Comparison of ENCODE assay signal across 8 cellular contexts in genomic region chr2:33291278-33292013, GRCh38.
DNase-seq lines count a peak whose midpoint lies in the region; ATAC-seq and TF ChIP-seq lines count a peak whose summit lies in the region.

No MANE protein-coding gene starts in this region.

- H3K9me3 Mint-ChIP-seq in activated CD4-positive, alpha-beta T cell treated with anti-CD3 and anti-CD28 coated beads, Interleukin-2, amount 10 ng/mL, durations not matched to agents 24 days and 14 days: no peaks in the 10 kb centered on the region

- H3K9me3 ChIP-seq in OCI-LY3 (ENCODE audit: insufficient read depth, low read length): no peaks in the 10 kb centered on the region
- H3K9me3 ChIP-seq in prostate gland: no peaks in the 10 kb centered on the region

- H3K79me2 ChIP-seq in OCI-LY3 (ENCODE audit: low read length): no peaks in the 10 kb centered on the region

- no peak overlapping the region for H3K9ac ChIP-seq in OCI-LY3 (ENCODE audit: low read length)

- TF ChIP-seq CTCF in OCI-LY3 (IDR thresholded peaks at IDR 0.05; ENCODE audit: low read depth, low read length) (no peak), fibroblast of the aortic adventitia (IDR thresholded peaks at IDR 0.05; ENCODE audit: insufficient read depth, low read length) (no peak), prostate gland (IDR thresholded peaks at IDR 0.05) (no peak), omental fat pad (IDR thresholded peaks at IDR 0.05) (no peak)

- peak; percentile 65 for DNase-seq in EL
- peak; percentile 92 for DNase-seq in fibroblast of the aortic adventitia (ENCODE audit: low read depth)
- peak; percentile 11 for DNase-seq in prostate gland (ENCODE audit: low spot score)
- DNase-seq in HUDEP-2 (lab: John Stamatoyannopoulos, UW; ENCODE audit: unreplicated experiment in 76 of 76): no peak
- no peak for DNase-seq in activated CD4-positive, alpha-beta T cell treated with anti-CD3 and anti-CD28 coated beads, Interleukin-2, amount 10 ng/mL, durations not matched to agents 24 days and 14 days
- no peak for DNase-seq in omental fat pad (ENCODE audit: low spot score)
- DNase-seq in activated CD8-positive, alpha-beta memory T cell treated with anti-CD3 and anti-CD28 coated beads, Interleukin-2, amount 50 U/mL, for 48 hours: no peak

- no peaks in the 10 kb centered on the region for H3K4me1 Mint-ChIP-seq in activated CD4-positive, alpha-beta T cell treated with anti-CD3 and anti-CD28 coated beads, Interleukin-2, amount 10 ng/mL, durations not matched to agents 24 days and 14 days

- intact Hi-C loops in prostate gland (cut with DNase I): no loop called here
- intact Hi-C loops in activated CD4-positive, alpha-beta T cell treated with anti-CD3 and anti-CD28 coated beads, Interleukin-2, amount 10 ng/mL, durations not matched to agents 24 days and 14 days (cut with micrococcal nuclease): no loop called here

- H3K27ac ChIP-seq in OCI-LY3 (ENCODE audit: low read length): no peak overlapping the region
- H3K27ac ChIP-seq in prostate gland: peak overlapping the region in 1 of 2 donors; percentile 42

- H3K27me3 ChIP-seq in OCI-LY3 (ENCODE audit: low read depth, low read length) (no peaks in the 10 kb centered on the region), prostate gland (replicated peaks; ENCODE audit: insufficient read depth) (no peaks in the 10 kb centered on the region)

- H3K27ac Mint-ChIP-seq in activated CD4-positive, alpha-beta T cell treated with anti-CD3 and anti-CD28 coated beads, Interleukin-2, amount 10 ng/mL, durations not matched to agents 24 days and 14 days: no peak overlapping the region

- peak overlapping the region; percentile 64 for H3K4me2 ChIP-seq in OCI-LY3 (ENCODE audit: low read length)

- no peak for TF ChIP-seq POLR2A in prostate gland (IDR thresholded peaks at IDR 0.05)

- no peak overlapping the region for H3K4me3 Mint-ChIP-seq in activated CD4-positive, alpha-beta T cell treated with anti-CD3 and anti-CD28 coated beads, Interleukin-2, amount 10 ng/mL, durations not matched to agents 24 days and 14 days

- H3K36me3 ChIP-seq in OCI-LY3 (replicated peaks; ENCODE audit: low read depth, low read length) (no peaks in the 10 kb centered on the region), prostate gland (no peaks in the 10 kb centered on the region)

- peak overlapping the region; percentile 41 for H3K4me3 ChIP-seq in OCI-LY3 (ENCODE audit: low read length)
- peak overlapping the region; percentile 50 for H3K4me3 ChIP-seq in fibroblast of the aortic adventitia (ENCODE audit: low read depth, low read length)
- no peak overlapping the region for H3K4me3 ChIP-seq in prostate gland

- peaks cover 13% of the 10 kb centered on the region for H3K27me3 Mint-ChIP-seq in activated CD4-positive, alpha-beta T cell treated with anti-CD3 and anti-CD28 coated beads, Interleukin-2, amount 10 ng/mL, durations not matched to agents 24 days and 14 days

- 9% methylated on average over 7 of the region's 7 CpGs for WGBS in prostate gland

- no peaks in the 10 kb centered on the region for H4K20me1 ChIP-seq in OCI-LY3 (ENCODE audit: insufficient read depth, low read length)

- no peak for ATAC-seq in omental fat pad (ENCODE audit: low FRiP score)

- H3K4me1 ChIP-seq in OCI-LY3 (ENCODE audit: low read length) (peaks cover 23% of the 10 kb centered on the region), prostate gland (replicated peaks) (no peaks in the 10 kb centered on the region)

- H2AFZ ChIP-seq in OCI-LY3 (ENCODE audit: low read depth, low read length): peak overlapping the region; percentile 70; the same call in 1 of the 2 replicates

- no peaks in the 10 kb centered on the region for H3K36me3 Mint-ChIP-seq in activated CD4-positive, alpha-beta T cell treated with anti-CD3 and anti-CD28 coated beads, Interleukin-2, amount 10 ng/mL, durations not matched to agents 24 days and 14 days (ENCODE audit: low read depth)

Comparison
In these comparisons a context has a peak if more than half of its experiments do, and no peak if none do; other contexts are left out.
1. DNase-seq: peak in EL (single experiment), fibroblast of the aortic adventitia (single experiment) and prostate gland (single experiment); none in HUDEP-2 (0 of 76), activated CD4-positive, alpha-beta T cell treated with anti-CD3 and anti-CD28 coated beads, Interleukin-2, amount 10 ng/mL, durations not matched to agents 24 days and 14 days (single experiment), omental fat pad (single experiment) and activated CD8-positive, alpha-beta memory T cell treated with anti-CD3 and anti-CD28 coated beads, Interleukin-2, amount 50 U/mL, for 48 hours (single experiment).
2. H3K4me3 ChIP-seq: peak in OCI-LY3 (single experiment) and fibroblast of the aortic adventitia (single experiment); none in prostate gland (0 of 2).